Comparison of ENCODE assay signal across 1 cellular context in genomic region chr4:39527296-39528055, GRCh38.
A peak's percentile ranks its signal among the peaks of the same experiment; 100 is the strongest.
TF ChIP-seq lines count a peak whose summit lies in the region.

TSS of gene UGDH (minus strand) at chr4:39527439. CDS start at chr4:39521512, 5,927 bp downstream.

TF ChIP-seq in K562, 482 proteins besides CTCF, POLR2A, EP300 and RAD21 (continued from another document and continues in another):
- no peak for TF ChIP-seq MITF (IDR thresholded peaks at IDR 0.05)
- peak; percentile 91 for TF ChIP-seq TOE1 (IDR thresholded peaks at IDR 0.05; ENCODE audit: borderline replicate concordance)
- no peak for TF ChIP-seq TOE1 (CRISPR knock-in tag; IDR thresholded peaks at IDR 0.05; ENCODE audit: borderline replicate concordance, low read depth)
- TF ChIP-seq, protein P1, sequence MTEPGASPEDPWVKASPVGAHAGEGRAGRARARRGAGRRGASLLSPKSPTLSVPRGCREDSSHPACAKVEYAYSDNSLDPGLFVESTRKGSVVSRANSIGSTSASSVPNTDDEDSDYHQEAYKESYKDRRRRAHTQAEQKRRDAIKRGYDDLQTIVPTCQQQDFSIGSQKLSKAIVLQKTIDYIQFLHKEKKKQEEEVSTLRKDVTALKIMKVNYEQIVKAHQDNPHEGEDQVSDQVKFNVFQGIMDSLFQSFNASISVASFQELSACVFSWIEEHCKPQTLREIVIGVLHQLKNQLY (CRISPR knock-in tag; conservative IDR thresholded peaks at IDR 0.05): no peak
- TF ChIP-seq PRMT5 (CRISPR knock-in tag; IDR thresholded peaks at IDR 0.05): no peak
- TF ChIP-seq HOMEZ (CRISPR knock-in tag; IDR thresholded peaks at IDR 0.05): 0 out of 2 replicates have a peak, but pooled peaks have one; percentile 64
- TF ChIP-seq, protein P2, sequence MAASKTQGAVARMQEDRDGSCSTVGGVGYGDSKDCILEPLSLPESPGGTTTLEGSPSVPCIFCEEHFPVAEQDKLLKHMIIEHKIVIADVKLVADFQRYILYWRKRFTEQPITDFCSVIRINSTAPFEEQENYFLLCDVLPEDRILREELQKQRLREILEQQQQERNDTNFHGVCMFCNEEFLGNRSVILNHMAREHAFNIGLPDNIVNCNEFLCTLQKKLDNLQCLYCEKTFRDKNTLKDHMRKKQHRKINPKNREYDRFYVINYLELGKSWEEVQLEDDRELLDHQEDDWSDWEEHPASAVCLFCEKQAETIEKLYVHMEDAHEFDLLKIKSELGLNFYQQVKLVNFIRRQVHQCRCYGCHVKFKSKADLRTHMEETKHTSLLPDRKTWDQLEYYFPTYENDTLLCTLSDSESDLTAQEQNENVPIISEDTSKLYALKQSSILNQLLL (CRISPR knock-in tag; IDR thresholded peaks at IDR 0.05; ENCODE audit: borderline replicate concordance): no peak
- TF ChIP-seq CHD2 (IDR thresholded peaks at IDR 0.05; ENCODE audit: low read depth, low read length): no peak
- TF ChIP-seq ZKSCAN8 (CRISPR knock-in tag; IDR thresholded peaks at IDR 0.05): no peak
- TF ChIP-seq ELK3 (CRISPR knock-in tag; IDR thresholded peaks at IDR 0.05): no peak; the same call in 1 of the 2 replicates
- no peak for TF ChIP-seq SRSF9 (IDR thresholded peaks at IDR 0.05; ENCODE audit: borderline replicate concordance, low read depth, low read length)
- TF ChIP-seq KDM1A (IDR thresholded peaks at IDR 0.05): no peak
- no peak for TF ChIP-seq SMAD1 (IDR thresholded peaks at IDR 0.05; ENCODE audit: low read depth, low read length, partially characterized antibody)
- TF ChIP-seq ZNF507 (tag; conservative IDR thresholded peaks at IDR 0.05): no peak
- no peak for TF ChIP-seq ZZZ3 (IDR thresholded peaks at IDR 0.05)
- TF ChIP-seq CREB3L1 (IDR thresholded peaks at IDR 0.05; ENCODE audit: borderline replicate concordance, low read depth): peak; percentile 99
- no peak for TF ChIP-seq DDX20 (tag; IDR thresholded peaks at IDR 0.05; ENCODE audit: low read depth)
- TF ChIP-seq SMAD3 (CRISPR knock-in tag; conservative IDR thresholded peaks at IDR 0.05): peak; percentile 54; the same call in 1 of the 2 replicates
- TF ChIP-seq ZBTB1 (CRISPR knock-in tag; IDR thresholded peaks at IDR 0.05; ENCODE audit: borderline replicate concordance, low read depth): 0 out of 2 replicates have a peak, but pooled peaks have one; percentile 47
- 0 out of 2 replicates have a peak, but pooled peaks have one; percentile 59 for TF ChIP-seq ZNF766 (CRISPR knock-in tag; conservative IDR thresholded peaks at IDR 0.05)
- TF ChIP-seq ZNF707 (CRISPR knock-in tag; conservative IDR thresholded peaks at IDR 0.05): no peak
- TF ChIP-seq AFF1 (IDR thresholded peaks at IDR 0.05; ENCODE audit: low read depth in 1 of 2, partially characterized antibody in 2 of 2): no peak
- TF ChIP-seq ZNF274 (IDR thresholded peaks at IDR 0.05; ENCODE audit: borderline replicate concordance, low read depth, low read length): no peak
- no peak; the same call in 1 of the 2 replicates for TF ChIP-seq ZSCAN29 (IDR thresholded peaks at IDR 0.05)
- no peak for TF ChIP-seq XRCC4 (IDR thresholded peaks at IDR 0.05; ENCODE audit: extremely low read depth, insufficient read depth, insufficient read length)
- TF ChIP-seq, protein P3, sequence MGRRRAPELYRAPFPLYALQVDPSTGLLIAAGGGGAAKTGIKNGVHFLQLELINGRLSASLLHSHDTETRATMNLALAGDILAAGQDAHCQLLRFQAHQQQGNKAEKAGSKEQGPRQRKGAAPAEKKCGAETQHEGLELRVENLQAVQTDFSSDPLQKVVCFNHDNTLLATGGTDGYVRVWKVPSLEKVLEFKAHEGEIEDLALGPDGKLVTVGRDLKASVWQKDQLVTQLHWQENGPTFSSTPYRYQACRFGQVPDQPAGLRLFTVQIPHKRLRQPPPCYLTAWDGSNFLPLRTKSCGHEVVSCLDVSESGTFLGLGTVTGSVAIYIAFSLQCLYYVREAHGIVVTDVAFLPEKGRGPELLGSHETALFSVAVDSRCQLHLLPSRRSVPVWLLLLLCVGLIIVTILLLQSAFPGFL (CRISPR knock-in tag; IDR thresholded peaks at IDR 0.05): no peak; the same call in 1 of the 2 replicates
- no peak for TF ChIP-seq ATF6 (CRISPR knock-in tag; IDR thresholded peaks at IDR 0.05)
- TF ChIP-seq DIDO1 (tag; IDR thresholded peaks at IDR 0.05; ENCODE audit: low read depth): peak; percentile 71; the same call in 1 of the 2 replicates
- no peak for TF ChIP-seq POLR3G (IDR thresholded peaks at IDR 0.05; ENCODE audit: extremely low read depth, insufficient read length, insufficient replicate concordance)
- TF ChIP-seq RBM15 (IDR thresholded peaks at IDR 0.05; ENCODE audit: insufficient read depth, low read length): no peak
- no peak for TF ChIP-seq CBX8 (IDR thresholded peaks at IDR 0.05; ENCODE audit: borderline replicate concordance, extremely low read depth, low read depth, low read length, poor library complexity, severe bottlenecking)
- TF ChIP-seq, protein P4, sequence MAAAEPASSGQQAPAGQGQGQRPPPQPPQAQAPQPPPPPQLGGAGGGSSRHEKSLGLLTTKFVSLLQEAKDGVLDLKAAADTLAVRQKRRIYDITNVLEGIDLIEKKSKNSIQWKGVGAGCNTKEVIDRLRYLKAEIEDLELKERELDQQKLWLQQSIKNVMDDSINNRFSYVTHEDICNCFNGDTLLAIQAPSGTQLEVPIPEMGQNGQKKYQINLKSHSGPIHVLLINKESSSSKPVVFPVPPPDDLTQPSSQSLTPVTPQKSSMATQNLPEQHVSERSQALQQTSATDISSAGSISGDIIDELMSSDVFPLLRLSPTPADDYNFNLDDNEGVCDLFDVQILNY (CRISPR knock-in tag; IDR thresholded peaks at IDR 0.05): peak; percentile 19; the same call in 1 of the 2 replicates
- TF ChIP-seq RBFOX2 (IDR thresholded peaks at IDR 0.05; ENCODE audit: low read depth, low read length): peak; percentile 98
- 0 out of 2 replicates have a peak, but pooled peaks have one; percentile 69 for TF ChIP-seq ZNF212 (CRISPR knock-in tag; IDR thresholded peaks at IDR 0.05)
- TF ChIP-seq MCM3 (IDR thresholded peaks at IDR 0.05): no peak
- TF ChIP-seq KLF16 (IDR thresholded peaks at IDR 0.05): no peak
- no peak for TF ChIP-seq HMGN3 (IDR thresholded peaks at IDR 0.05; ENCODE audit: borderline replicate concordance, extremely low read depth, insufficient read length, low read depth, low read length)
- TF ChIP-seq, protein P5, sequence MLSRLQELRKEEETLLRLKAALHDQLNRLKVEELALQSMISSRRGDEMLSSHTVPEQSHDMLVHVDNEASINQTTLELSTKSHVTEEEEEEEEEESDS (CRISPR knock-in tag; IDR thresholded peaks at IDR 0.05): no peak
- TF ChIP-seq, protein P6, sequence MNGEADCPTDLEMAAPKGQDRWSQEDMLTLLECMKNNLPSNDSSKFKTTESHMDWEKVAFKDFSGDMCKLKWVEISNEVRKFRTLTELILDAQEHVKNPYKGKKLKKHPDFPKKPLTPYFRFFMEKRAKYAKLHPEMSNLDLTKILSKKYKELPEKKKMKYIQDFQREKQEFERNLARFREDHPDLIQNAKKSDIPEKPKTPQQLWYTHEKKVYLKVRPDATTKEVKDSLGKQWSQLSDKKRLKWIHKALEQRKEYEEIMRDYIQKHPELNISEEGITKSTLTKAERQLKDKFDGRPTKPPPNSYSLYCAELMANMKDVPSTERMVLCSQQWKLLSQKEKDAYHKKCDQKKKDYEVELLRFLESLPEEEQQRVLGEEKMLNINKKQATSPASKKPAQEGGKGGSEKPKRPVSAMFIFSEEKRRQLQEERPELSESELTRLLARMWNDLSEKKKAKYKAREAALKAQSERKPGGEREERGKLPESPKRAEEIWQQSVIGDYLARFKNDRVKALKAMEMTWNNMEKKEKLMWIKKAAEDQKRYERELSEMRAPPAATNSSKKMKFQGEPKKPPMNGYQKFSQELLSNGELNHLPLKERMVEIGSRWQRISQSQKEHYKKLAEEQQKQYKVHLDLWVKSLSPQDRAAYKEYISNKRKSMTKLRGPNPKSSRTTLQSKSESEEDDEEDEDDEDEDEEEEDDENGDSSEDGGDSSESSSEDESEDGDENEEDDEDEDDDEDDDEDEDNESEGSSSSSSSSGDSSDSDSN (IDR thresholded peaks at IDR 0.05; ENCODE audit: borderline replicate concordance in 1 of 2, low read depth in 2 of 2, low read length in 2 of 2): peak; percentile 84; a peak in 3 of 4 replicates
- TF ChIP-seq THRAP3 (IDR thresholded peaks at IDR 0.05; ENCODE audit: borderline replicate concordance): no peak
- TF ChIP-seq FOXJ3 (CRISPR knock-in tag; IDR thresholded peaks at IDR 0.05): no peak
